ENCODE assay signal across 15 cellular contexts in the genomic region with DNA sequence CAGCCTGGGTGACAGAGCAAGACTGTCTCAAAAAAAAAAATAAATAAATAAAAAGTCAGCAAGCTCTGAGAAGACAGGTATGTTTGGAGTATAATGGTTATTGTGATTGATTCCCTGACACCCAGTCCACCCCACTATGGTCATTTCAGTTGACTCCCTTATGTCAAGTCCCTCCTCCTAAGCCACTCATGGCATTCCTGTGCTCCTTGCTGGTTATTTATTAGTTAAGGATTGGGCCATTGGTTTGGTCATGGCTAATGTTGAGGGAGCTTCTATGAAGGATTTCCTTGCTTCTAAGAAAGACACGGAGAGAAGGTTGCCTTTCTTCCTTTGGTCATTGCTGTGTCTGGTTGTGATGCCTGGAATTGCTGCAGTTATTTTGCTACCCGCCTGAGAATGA.
"Had no signal": no experiment of that assay in that cellular context is flagged by ENCODE, and none has a peak within 500 bp of the region (broad histone marks: within the 10 kb centered on the region; RNA-seq: fewer than 3 reads in every experiment).

No MANE protein-coding gene starts in this region.

- H3K36me3 ChIP-seq: esophagus squamous epithelium, gastroesophageal sphincter, right atrium auricular region, thyroid gland had no signal

- H3K27me3 ChIP-seq: esophagus squamous epithelium, gastroesophageal sphincter, right atrium auricular region, thyroid gland had no signal

- H3K27ac ChIP-seq: esophagus squamous epithelium, gastroesophageal sphincter, right atrium auricular region, thyroid gland had no signal

- ATAC-seq: gastroesophageal sphincter, left cardiac atrium had no signal

- H3K4me3 ChIP-seq: esophagus squamous epithelium, gastroesophageal sphincter, lung, right atrium auricular region, thyroid gland had no signal

- DNase-seq: cerebellar nuclear complex; esophagus squamous epithelium; foreskin fibroblast; immature natural killer cell; left cardiac atrium; left ventricle myocardium superior; mesenchymal stem cell; naive B cell; small intestine; stimulated activated CD4-positive, alpha-beta T cell treated with anti-CD3 and anti-CD28 coated beads, Interleukin-12 subunit alpha, Interleukin-12 subunit beta, amount 100 ng/mL, for 4 hours; stimulated activated naive CD4-positive, alpha-beta T cell treated with Interleukin-2 at 50 U/mL for 16 hours; thyroid gland had no signal

- H3K9me3 ChIP-seq: esophagus squamous epithelium, gastroesophageal sphincter, right atrium auricular region, thyroid gland had no signal
